Comparison of ENCODE assay signal across 9 cellular contexts in the genomic region with DNA sequence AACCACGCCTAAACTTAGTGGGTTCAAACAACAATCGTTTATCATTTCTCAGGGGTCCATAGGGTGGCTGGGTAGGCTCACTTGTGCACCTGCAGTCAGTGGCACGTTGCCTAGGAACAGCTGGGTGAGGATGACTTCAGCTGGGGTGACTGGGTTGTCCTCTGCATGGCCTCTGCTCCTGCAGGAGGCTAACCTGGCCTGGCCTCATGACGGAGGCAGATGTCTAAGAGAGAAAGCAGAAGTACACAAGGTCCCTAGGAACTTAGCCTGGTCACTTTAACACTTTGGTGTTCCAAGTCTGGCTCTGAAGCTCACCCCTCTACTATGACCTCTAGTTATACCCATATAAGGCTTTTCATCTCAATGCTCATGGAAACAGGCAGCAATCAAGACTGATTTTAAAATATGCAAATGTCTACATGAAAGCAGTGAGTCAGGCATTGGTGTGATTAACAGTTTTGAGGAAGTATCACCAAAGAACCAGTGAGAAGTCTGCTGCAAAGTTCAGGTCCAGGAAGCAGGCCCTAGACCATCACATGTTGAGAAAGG. TPM values are rescaled to one million over a fixed set of nuclear protein-coding genes. Genes with fewer than 3 reads are reported as not detected.
A peak's percentile ranks its signal among the peaks of the same experiment; 100 is the strongest.
DNase-seq lines count a peak whose midpoint lies in the region; ATAC-seq, FAIRE-seq and TF ChIP-seq lines count a peak whose summit lies in the region.
"Had no signal": no experiment of that assay in that cellular context is flagged by ENCODE, and none has a peak within 500 bp of the region (broad histone marks: within the 10 kb centered on the region; RNA-seq: fewer than 3 reads in every experiment).

No MANE protein-coding gene starts in this region.

- no peaks in the 10 kb centered on the region for H3K27me3 Mint-ChIP-seq in activated T-helper 17 cell treated with anti-CD3 and anti-CD28 coated beads, Interleukin-2, amount 50 U/mL, for 72 hours

- no peak overlapping the region for H3K4me3 ChIP-seq in tibial artery
- no peak overlapping the region for H3K4me3 ChIP-seq in PC-3 (ENCODE audit: low read length)

- H3K9me3 Mint-ChIP-seq in activated T-helper 17 cell treated with anti-CD3 and anti-CD28 coated beads, Interleukin-2, amount 50 U/mL, for 72 hours = no peaks in the 10 kb centered on the region
- H3K9me3 Mint-ChIP-seq: immature natural killer cell had no signal

- ATAC-seq in GM19438 (IDR thresholded peaks at IDR 0.05; ENCODE audit: low read depth, unreplicated experiment) = peak; percentile 79
- ATAC-seq in HG03135 (IDR thresholded peaks at IDR 0.05; ENCODE audit: unreplicated experiment) = peak; percentile 95
- peak; percentile 73 for ATAC-seq in activated T-helper 17 cell treated with anti-CD3 and anti-CD28 coated beads, Interleukin-2, amount 50 U/mL, for 72 hours (replicated peaks)
- no peak for ATAC-seq in PC-3

- no peak overlapping the region for H2AFZ ChIP-seq in PC-3 (ENCODE audit: low read length)

- H3K36me3 ChIP-seq in tibial artery = peaks cover 0 to 9% (median 0%) of the 10 kb centered on the region in 3 donors
- H3K36me3 ChIP-seq in PC-3 (ENCODE audit: low read depth, low read length) = no peaks in the 10 kb centered on the region

- POLR2A ChIA-PET in PC-3 (lab: Charles Lee; ENCODE audit: unreplicated experiment) = interaction anchor here (0.6 kb wide), 1 partner anchor 475 kb away, joined by 3 read pairs; no protein-coding TSS in a partner anchor

- no peak overlapping the region for H3K4me2 ChIP-seq in PC-3 (ENCODE audit: low read length)

- H3K4me1 Mint-ChIP-seq in activated T-helper 17 cell treated with anti-CD3 and anti-CD28 coated beads, Interleukin-2, amount 50 U/mL, for 72 hours = peaks cover 4% of the 10 kb centered on the region

- BruUV-seq in PC-3 (replicated peaks; lab: Mats Ljungman, UMichigan) = no TSS peak

- no peak for FAIRE-seq in D721Med (lab: Jason Lieb, UNC)

- no peaks in the 10 kb centered on the region for H4K20me1 ChIP-seq in PC-3 (ENCODE audit: low read length)

- CTCF ChIA-PET in PC-3 (lab: Charles Lee) = no interaction called here

- H3K36me3 Mint-ChIP-seq in activated T-helper 17 cell treated with anti-CD3 and anti-CD28 coated beads, Interleukin-2, amount 50 U/mL, for 72 hours (ENCODE audit: low read depth) = no peaks in the 10 kb centered on the region

- no peaks in the 10 kb centered on the region for H3K9me3 ChIP-seq in tibial artery
- no peaks in the 10 kb centered on the region for H3K9me3 ChIP-seq in PC-3 (ENCODE audit: low read length)

- H3K27ac ChIP-seq in tibial artery (no peak overlapping the region), PC-3 (ENCODE audit: low read length) (no peak overlapping the region)

- no peaks in the 10 kb centered on the region for H3K9me2 ChIP-seq in PC-3 (replicated peaks; ENCODE audit: low read length)

- in situ Hi-C loops in G401 (cut with HindIII; ENCODE audit: low sequenced_read_pairs) = no loop called here

- no peaks in the 10 kb centered on the region for H3K27me3 ChIP-seq in tibial artery
- peaks cover 33% of the 10 kb centered on the region for H3K27me3 ChIP-seq in PC-3 (ENCODE audit: low read length)

- H3K79me2 ChIP-seq in PC-3 (ENCODE audit: low read length) = no peaks in the 10 kb centered on the region

- H3F3A ChIP-seq in PC-3 (ENCODE audit: low read length, unreplicated experiment) = no peaks in the 10 kb centered on the region

- H3K4me3 Mint-ChIP-seq in activated T-helper 17 cell treated with anti-CD3 and anti-CD28 coated beads, Interleukin-2, amount 50 U/mL, for 72 hours = no peak overlapping the region
- H3K4me3 Mint-ChIP-seq: immature natural killer cell had no signal

- no peak overlapping the region for H3K9ac ChIP-seq in PC-3 (ENCODE audit: low read length)

- intact Hi-C loops in tibial artery (cut with DNase I; ENCODE audit: low total_unique reads) (no loop called here), PC-3 (cut with micrococcal nuclease) (no loop called here)

- H3K4me1 ChIP-seq in tibial artery (no peaks in the 10 kb centered on the region), PC-3 (ENCODE audit: insufficient read depth, low read length) (no peaks in the 10 kb centered on the region)

- H3K27ac Mint-ChIP-seq in activated T-helper 17 cell treated with anti-CD3 and anti-CD28 coated beads, Interleukin-2, amount 50 U/mL, for 72 hours = peak overlapping the region; percentile 1

- peak; percentile 47 for DNase-seq in GM10266 (ENCODE audit: extremely low spot score)
- no peak for DNase-seq in D721Med (ENCODE audit: insufficient read length, low spot score)
- no peak for DNase-seq in G401 (ENCODE audit: low spot score)
- DNase-seq in tibial artery = no peak
- no peak for DNase-seq in PC-3
- DNase-seq: immature natural killer cell had no signal

- TF ChIP-seq CTCF in GM10266 (IDR thresholded peaks at IDR 0.05; ENCODE audit: control insufficient read depth, insufficient read depth, low read depth, missing control alignments) = no peak
- TF ChIP-seq CTCF in D721Med (IDR thresholded peaks at IDR 0.05; ENCODE audit: insufficient read depth, missing control alignments) = no peak
- no peak for TF ChIP-seq CTCF in tibial artery (IDR thresholded peaks at IDR 0.05)
- TF ChIP-seq CTCF in PC-3 (conservative IDR thresholded peaks at IDR 0.05; ENCODE audit: low read depth, low read length) = no peak

RNA-seq across cellular contexts. Expression of gene OLFML1, which starts 10.8 kb away (rescaled TPM):
- total RNA-seq in activated T-helper 17 cell treated with anti-CD3 and anti-CD28 coated beads, Interleukin-2, amount 50 U/mL, for 72 hours = not detected
- total RNA-seq in G401 (2014; rRNA removed; shearing (Covaris generic)) = 39.3 and 54.5 TPM in 2 replicates
- total RNA-seq in PC-3 (2014; rRNA removed) = not detected in 2 replicates

RNA-seq across cellular contexts. Expression of gene PPFIBP2, which starts 17.7 kb away (rescaled TPM):
- total RNA-seq in activated T-helper 17 cell treated with anti-CD3 and anti-CD28 coated beads, Interleukin-2, amount 50 U/mL, for 72 hours = 10 to 100 TPM in 1 of 2 donors, 1 to 10 TPM in 1; 4.2 to 11.1 TPM
- 12.4 and 24.2 TPM in 2 replicates for total RNA-seq in G401 (2014; rRNA removed; shearing (Covaris generic))
- total RNA-seq in PC-3 (2014; rRNA removed) = 3.2 and 3.3 TPM in 2 replicates

Comparison
In these comparisons a context has a peak if more than half of its experiments do, and no peak if none do; other contexts are left out.
1. RNA of gene OLFML1, which starts 10.8 kb away (total RNA-seq): 39.3 to 54.5 TPM in G401; not detected in activated T-helper 17 cell treated with anti-CD3 and anti-CD28 coated beads, Interleukin-2, amount 50 U/mL, for 72 hours and not detected in PC-3; every median in the first group is over 10 times any median in the second.